In the genomic region with DNA sequence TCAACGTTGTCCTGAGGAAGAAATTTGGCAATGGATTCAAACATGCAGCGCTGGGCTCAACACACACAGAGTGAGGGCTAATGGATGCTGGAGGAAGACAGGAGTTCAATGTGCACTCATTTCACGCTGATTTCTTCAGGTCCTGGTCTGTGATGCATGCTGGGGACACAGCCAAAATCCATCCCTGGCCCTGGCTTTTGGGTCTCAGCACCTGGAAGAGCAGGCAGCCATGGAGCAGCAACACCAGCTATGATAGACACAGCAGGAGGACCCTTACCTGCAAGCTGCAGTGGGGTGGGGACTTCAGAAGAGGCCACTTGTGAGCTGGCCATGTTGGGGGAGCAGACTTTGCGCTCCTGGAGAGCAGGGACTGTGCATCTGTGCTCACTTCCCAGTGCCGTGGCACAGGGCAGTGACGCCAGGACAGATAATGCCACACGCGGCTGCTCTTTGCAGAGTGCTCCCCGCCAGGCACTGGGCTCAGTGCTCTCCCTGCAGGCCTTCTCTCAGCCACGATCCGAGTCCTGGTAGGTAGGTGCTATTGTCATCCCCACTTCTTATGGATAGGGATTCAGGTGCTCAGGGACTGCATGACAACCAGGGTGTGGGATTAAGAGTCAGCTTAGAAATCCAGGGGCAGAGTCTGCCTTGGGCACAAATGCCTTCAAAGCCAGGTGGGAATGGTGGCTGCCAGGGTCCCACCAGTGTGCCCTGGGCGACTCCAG, we compare ENCODE assay signal across 15 cellular contexts.
DNase-seq lines count a peak whose midpoint lies in the region; ATAC-seq and TF ChIP-seq lines count a peak whose summit lies in the region.
"Had no signal": no experiment of that assay in that cellular context is flagged by ENCODE, and none has a peak within 500 bp of the region (broad histone marks: within the 10 kb centered on the region; RNA-seq: fewer than 3 reads in every experiment).

No MANE protein-coding gene starts in this region.

- H3K18ac ChIP-seq in neuronal stem cell (ENCODE audit: low read length): peak overlapping the region; percentile 73

- no peaks in the 10 kb centered on the region for H3K9me3 ChIP-seq in neuronal stem cell (replicated peaks in 1 of 2; ENCODE audit: control insufficient read depth in 2 of 2, insufficient read depth in 1 of 2, low read depth in 1 of 2, low read length in 2 of 2)
- no peaks in the 10 kb centered on the region for H3K9me3 ChIP-seq in testis

- no peaks in the 10 kb centered on the region for H3K4me1 Mint-ChIP-seq in chondrocyte (ENCODE audit: low read depth)

- H2BK15ac ChIP-seq in neuronal stem cell (ENCODE audit: low read length): peak overlapping the region; percentile 88

- ATAC-seq in left cardiac atrium (no peak), Right ventricle myocardium superior (ENCODE audit: poor library complexity) (no peak)
- ATAC-seq: Panc1, Right ventricle myocardium inferior had no signal

- peaks cover 0 to 38% (median 0%) of the 10 kb centered on the region in 3 experiments for H3K27me3 ChIP-seq in neuronal stem cell (ENCODE audit: control insufficient read depth in 3 of 3, insufficient read depth in 3 of 3, low read depth in 1 of 3, low read length in 3 of 3)
- no peaks in the 10 kb centered on the region for H3K27me3 ChIP-seq in testis

- H3K4me3 ChIP-seq in neuronal stem cell (ENCODE audit: low read length in 2 of 2) (no peak overlapping the region), testis (no peak overlapping the region)
- H3K4me3 ChIP-seq: GM23338 had no signal

- H3K27me3 Mint-ChIP-seq in chondrocyte (ENCODE audit: low read depth): peaks cover 46% of the 10 kb centered on the region

- peak overlapping the region; percentile 15 for H3K9ac ChIP-seq in neuronal stem cell (ENCODE audit: low read depth, low read length, poor library complexity)

- no peaks in the 10 kb centered on the region for H3K9me3 Mint-ChIP-seq in chondrocyte (ENCODE audit: low read depth)
- H3K9me3 Mint-ChIP-seq: GM23338 had no signal

- no peak overlapping the region for H4K8ac ChIP-seq in neuronal stem cell (ENCODE audit: low read depth, low read length)

- H3K23ac ChIP-seq in neuronal stem cell (ENCODE audit: low read depth, low read length, poor library complexity): no peak overlapping the region

- no peak overlapping the region for H3K4ac ChIP-seq in neuronal stem cell (ENCODE audit: low read length)

- DNase-seq in left cardiac atrium (peak; percentile 2), Right ventricle myocardium superior (no peak), chondrocyte (ENCODE audit: low spot score) (peak; percentile 67), neuronal stem cell (ENCODE audit: low spot score) (no peak), testis (no peak)
- no peak for DNase-seq in effector CD8-positive, alpha-beta T cell (lab: John Stamatoyannopoulos, UW)
- no peak for DNase-seq in activated naive CD4-positive, alpha-beta T cell (lab: John Stamatoyannopoulos, UW)
- DNase-seq: ACHN, COR-L47, NCI-H1417, NCI-H1930, NCI-H510A treated with DMSO at 0.1 percent for 48 hours had no signal

- H3K4me2 ChIP-seq in neuronal stem cell (ENCODE audit: insufficient read depth, low read length, poor library complexity, severe bottlenecking): no peak overlapping the region
- H3K4me2 ChIP-seq: GM23338 had no signal

- H3K27ac Mint-ChIP-seq in chondrocyte (ENCODE audit: unreplicated experiment): no peak overlapping the region
- H3K27ac Mint-ChIP-seq: GM23338 had no signal

- H3K14ac ChIP-seq in neuronal stem cell (ENCODE audit: low read length): no peak overlapping the region

- H3K36me3 Mint-ChIP-seq in chondrocyte (ENCODE audit: low read depth): peaks cover 4% of the 10 kb centered on the region

- WGBS in neuronal stem cell (ENCODE audit: extremely low coverage in 2 of 2, insufficient read length in 2 of 2, insufficient replicate concordance in 1 of 2), 2 donors: no CpG with 5 or more reads among the region's 12 CpGs
- 87 to 91% methylated on average over 7 to 12 of the region's 12 CpGs for WGBS in testis, 2 donors

- H2AK5ac ChIP-seq in neuronal stem cell (ENCODE audit: low read depth, low read length): peak overlapping the region; percentile 49

- H2AFZ ChIP-seq in neuronal stem cell (ENCODE audit: low read length): no peak overlapping the region
- H2AFZ ChIP-seq: GM23338 had no signal

- no peak overlapping the region for H3K4me3 Mint-ChIP-seq in chondrocyte (ENCODE audit: unreplicated experiment)
- H3K4me3 Mint-ChIP-seq: GM23338 had no signal

- intact Hi-C loops in left cardiac atrium (cut with DNase I): loop anchor here in 1 of 2 donors (10.0 kb wide), 1 partner anchor 111 kb away; no protein-coding TSS in a partner anchor
- intact Hi-C loops in Right ventricle myocardium superior (cut with DNase I): loop anchor here (5.0 kb wide), 1 partner anchor 134 kb away; no protein-coding TSS in a partner anchor
- intact Hi-C loops in testis (cut with DNase I; ENCODE audit: low total_unique reads): no loop called here

- no peak overlapping the region for H2BK120ac ChIP-seq in neuronal stem cell (ENCODE audit: low read depth, low read length)

- H2BK5ac ChIP-seq in neuronal stem cell (ENCODE audit: low read length): no peak overlapping the region

- peak overlapping the region; percentile 45 for H4K91ac ChIP-seq in neuronal stem cell (ENCODE audit: low read depth, low read length, poor library complexity)

- no peak overlapping the region for H3K27ac ChIP-seq in neuronal stem cell (replicated peaks; ENCODE audit: low read length)
- no peak overlapping the region for H3K27ac ChIP-seq in testis

- no peaks in the 10 kb centered on the region for H3K79me1 ChIP-seq in neuronal stem cell (ENCODE audit: low read depth, low read length)

- TF ChIP-seq CTCF in chondrocyte (IDR thresholded peaks at IDR 0.05) (no peak), testis (IDR thresholded peaks at IDR 0.05) (no peak)

- H3K4me1 ChIP-seq in neuronal stem cell (ENCODE audit: control insufficient read depth in 2 of 2, insufficient read depth in 1 of 2, low read depth in 1 of 2, low read length in 2 of 2): peaks cover 0 to 41% of the 10 kb centered on the region in 2 donors
- H3K4me1 ChIP-seq in testis: no peaks in the 10 kb centered on the region

- no peak for TF ChIP-seq POLR2A in testis (IDR thresholded peaks at IDR 0.05)

- peak overlapping the region; percentile 41 for H2BK12ac ChIP-seq in neuronal stem cell (ENCODE audit: low read length)

- H3K36me3 ChIP-seq in neuronal stem cell (replicated peaks in 1 of 2; ENCODE audit: control insufficient read depth in 2 of 2, insufficient read depth in 2 of 2, low read length in 2 of 2) (no peaks in the 10 kb centered on the region), testis (ENCODE audit: low read depth, missing control alignments) (no peaks in the 10 kb centered on the region)

Comparison
In these comparisons a context has a peak if more than half of its experiments do, and no peak if none do; other contexts are left out.
1. DNase-seq: peak in left cardiac atrium (single experiment) and chondrocyte (single experiment); none in Right ventricle myocardium superior (single experiment), neuronal stem cell (single experiment), effector CD8-positive, alpha-beta T cell (single experiment), testis (single experiment) and activated naive CD4-positive, alpha-beta T cell (0 of 4).